In genomic region chr3:42652251-42652610, GRCh38 we compare ENCODE assay signal across 11 cellular contexts. TPM values are rescaled to one million over a fixed set of nuclear protein-coding genes. Genes with fewer than 3 reads are reported as not detected.
A peak's percentile ranks its signal among the peaks of the same experiment; 100 is the strongest.
DNase-seq lines count a peak whose midpoint lies in the region; ATAC-seq and TF ChIP-seq lines count a peak whose summit lies in the region.
"Had no signal": no experiment of that assay in that cellular context is flagged by ENCODE, and none has a peak within 500 bp of the region (broad histone marks: within the 10 kb centered on the region; RNA-seq: fewer than 3 reads in every experiment).

No MANE protein-coding gene starts in this region.

- WGBS in body of pancreas, 2 donors = 47 to 50% methylated on average over 1 of the region's 1 CpG

- H3K36me3 Mint-ChIP-seq in osteocyte (ENCODE audit: unreplicated experiment) = peaks cover 10% of the 10 kb centered on the region
- H3K36me3 Mint-ChIP-seq in Caco-2 (ENCODE audit: insufficient read depth, unreplicated experiment) = peaks cover 53% of the 10 kb centered on the region

- H3K9ac ChIP-seq in DND-41 (ENCODE audit: low read depth, low read length) = no peak overlapping the region

- CTCF ChIA-PET in Caco-2 (lab: Charles Lee) = interaction anchor here (0.6 kb wide), 1 partner anchor 402 kb away, joined by 3 read pairs; no protein-coding TSS in a partner anchor

- peaks cover 55% of the 10 kb centered on the region for H3K4me1 Mint-ChIP-seq in osteocyte (ENCODE audit: unreplicated experiment)
- no peaks in the 10 kb centered on the region for H3K4me1 Mint-ChIP-seq in Caco-2 (ENCODE audit: low read depth, unreplicated experiment)

- no peaks in the 10 kb centered on the region for H3K27me3 ChIP-seq in DND-41 (ENCODE audit: insufficient read depth, low read length, poor library complexity)
- H3K27me3 ChIP-seq in body of pancreas = no peaks in the 10 kb centered on the region
- no peaks in the 10 kb centered on the region for H3K27me3 ChIP-seq in Caco-2 (replicated peaks; ENCODE audit: control insufficient read depth, insufficient read depth, low read length)

- H3K4me3 Mint-ChIP-seq in osteocyte (ENCODE audit: unreplicated experiment) (peak overlapping the region; percentile 33), Caco-2 (ENCODE audit: unreplicated experiment) (no peak overlapping the region)

- intact Hi-C loops in body of pancreas (cut with DNase I) = no loop called here
- intact Hi-C loops in Caco-2 (cut with micrococcal nuclease; ENCODE audit: unreplicated experiment) = loop anchor here (5.0 kb wide), 2 partner anchors 50 to 70 kb away; partner anchors contain the start of genes NKTR and SEC22C

- TF ChIP-seq CTCF in DND-41 (IDR thresholded peaks at IDR 0.05; ENCODE audit: borderline replicate concordance, extremely low read depth, low read length, poor library complexity, severe bottlenecking) (no peak), body of pancreas (IDR thresholded peaks at IDR 0.05) (no peak), osteocyte (IDR thresholded peaks at IDR 0.05) (no peak), Caco-2 (IDR thresholded peaks at IDR 0.05; ENCODE audit: insufficient read depth in 1 of 2, low read depth in 1 of 2, low read length in 1 of 2, severe bottlenecking in 1 of 2, unreplicated experiment in 1 of 2) (no peak)

- no peaks in the 10 kb centered on the region for H3K27me3 Mint-ChIP-seq in osteocyte (ENCODE audit: unreplicated experiment)
- no peaks in the 10 kb centered on the region for H3K27me3 Mint-ChIP-seq in Caco-2 (ENCODE audit: insufficient read depth, unreplicated experiment)

- DNase-seq in DND-41 (no peak), body of pancreas (no peak), osteocyte (ENCODE audit: extremely low spot score, unreplicated experiment) (no peak), nucleus accumbens (lab: John Stamatoyannopoulos, UW) (no peak), Caco-2 (no peak), CD1c-positive myeloid dendritic cell (ENCODE audit: extremely low spot score) (no peak)
- no peak for DNase-seq in stimulated activated naive CD8-positive, alpha-beta T cell treated with anti-CD3 and anti-CD28 coated beads, Interleukin-15, Interleukin-2, amounts not matched to agents 100 U/mL and 50 U/mL, for 24 hours

- H4K20me1 ChIP-seq in DND-41 (ENCODE audit: insufficient read depth, low read length) = peaks cover 8% of the 10 kb centered on the region; the same call in 1 of the 2 replicates

- no peak overlapping the region for H2AFZ ChIP-seq in DND-41 (ENCODE audit: low read depth, low read length)

- peaks cover 18% of the 10 kb centered on the region for H3K36me3 ChIP-seq in DND-41 (ENCODE audit: insufficient read depth, low read length)
- no peaks in the 10 kb centered on the region for H3K36me3 ChIP-seq in body of pancreas (replicated peaks in 1 of 2; ENCODE audit: insufficient read depth in 1 of 2, low read depth in 2 of 2)
- H3K36me3 ChIP-seq in Caco-2 (ENCODE audit: control insufficient read depth, insufficient read depth, low read length) = no peaks in the 10 kb centered on the region; the same call in 1 of the 2 replicates

- no TSS peak for BruUV-seq in Caco-2 (replicated peaks; lab: Mats Ljungman, UMichigan)

- H3K4me1 ChIP-seq in DND-41 (ENCODE audit: insufficient read depth, low read length) = no peaks in the 10 kb centered on the region
- peaks cover 44% of the 10 kb centered on the region for H3K4me1 ChIP-seq in body of pancreas
- H3K4me1 ChIP-seq in Caco-2 = peaks cover 19% of the 10 kb centered on the region

- no peak overlapping the region for H3K4me2 ChIP-seq in DND-41 (ENCODE audit: insufficient read depth, low read length)

- no peak for TF ChIP-seq POLR2A in body of pancreas (IDR thresholded peaks at IDR 0.05)

- no peak overlapping the region for H3K4me3 ChIP-seq in DND-41 (ENCODE audit: low read depth in 1 of 2, low read length in 2 of 2)
- H3K4me3 ChIP-seq in body of pancreas = no peak overlapping the region
- H3K4me3 ChIP-seq in Caco-2 (ENCODE audit: low read depth, low read length) = no peak overlapping the region

- peak overlapping the region; percentile 88 for H3K27ac Mint-ChIP-seq in osteocyte (ENCODE audit: unreplicated experiment)
- H3K27ac Mint-ChIP-seq in Caco-2 (ENCODE audit: unreplicated experiment) = no peak overlapping the region

- POLR2A ChIA-PET in Caco-2 (lab: Charles Lee) = no interaction called here

- H3K9me3 Mint-ChIP-seq in osteocyte (ENCODE audit: unreplicated experiment) (no peaks in the 10 kb centered on the region), Caco-2 (ENCODE audit: unreplicated experiment) (no peaks in the 10 kb centered on the region)

- no peaks in the 10 kb centered on the region for H3K79me2 ChIP-seq in DND-41 (ENCODE audit: insufficient read depth, low read length)

- no peak overlapping the region for H3K27ac ChIP-seq in DND-41 (ENCODE audit: low read length)
- peak overlapping the region in 3 of 4 donors; percentile 76 to 90 (median 84) for H3K27ac ChIP-seq in body of pancreas

- H3K9me3 ChIP-seq in DND-41 (ENCODE audit: insufficient read depth, low read length, severe bottlenecking) = no peaks in the 10 kb centered on the region
- no peaks in the 10 kb centered on the region for H3K9me3 ChIP-seq in body of pancreas
- H3K9me3 ChIP-seq in Caco-2 = no peaks in the 10 kb centered on the region

- ATAC-seq in DND-41 (ENCODE audit: insufficient read depth, low read depth) = peak; percentile 30; the same call in 2 of the 3 replicates
- peak; percentile 17 for ATAC-seq in HG02852 (IDR thresholded peaks at IDR 0.05; ENCODE audit: unreplicated experiment)
- ATAC-seq in body of pancreas = no peak
- no peak for ATAC-seq in stimulated activated naive CD8-positive, alpha-beta T cell treated with anti-CD3 and anti-CD28 coated beads, Interleukin-15, Interleukin-2, amounts not matched to agents 100 U/mL and 50 U/mL, for 24 hours

RNA-seq across cellular contexts. Expression of gene ZBTB47, which starts 1.3 kb away (rescaled TPM):
- total RNA-seq in body of pancreas (10 to 100 TPM; 19.7 to 20.4 TPM), osteocyte (26.7 and 29.2 TPM in 2 replicates), Caco-2 (2022) (4.8 and 5.2 TPM in 2 replicates)

RNA-seq across cellular contexts. Expression of gene KLHL40, which starts 33.1 kb away (rescaled TPM):
- total RNA-seq in body of pancreas = not detected
- total RNA-seq in osteocyte = not detected in 2 replicates
- not detected in 2 replicates for total RNA-seq in Caco-2 (2022)
- total RNA-seq: bronchial epithelial cell, NCI-H460, renal cortical epithelial cell had no signal

RNA-seq across cellular contexts. Expression of gene HHATL, which starts 50.4 kb away (rescaled TPM):
- total RNA-seq in body of pancreas (under 1 TPM in 1 of 2 donors, not detected in 1; 0.26 TPM), osteocyte (not detected in 2 replicates), Caco-2 (2022) (not detected in 2 replicates)
- total RNA-seq: bronchial epithelial cell, NCI-H460, renal cortical epithelial cell had no signal

RNA-seq across cellular contexts. Expression of gene NKTR, which starts 51.7 kb away (rescaled TPM):
- 100 to 1,000 TPM; 115 to 128 TPM for total RNA-seq in body of pancreas
- total RNA-seq in osteocyte = 65.4 and 73.7 TPM in 2 replicates
- 66.6 and 67.9 TPM in 2 replicates for total RNA-seq in Caco-2 (2022)

Comparison
In these comparisons a context has a peak if more than half of its experiments do, and no peak if none do; other contexts are left out.
1. ATAC-seq: peak in DND-41 (single experiment) and HG02852 (single experiment); none in body of pancreas (single experiment) and stimulated activated naive CD8-positive, alpha-beta T cell treated with anti-CD3 and anti-CD28 coated beads, Interleukin-15, Interleukin-2, amounts not matched to agents 100 U/mL and 50 U/mL, for 24 hours (single experiment).